ENCODE assay signal across 8 cellular contexts in the genomic region with DNA sequence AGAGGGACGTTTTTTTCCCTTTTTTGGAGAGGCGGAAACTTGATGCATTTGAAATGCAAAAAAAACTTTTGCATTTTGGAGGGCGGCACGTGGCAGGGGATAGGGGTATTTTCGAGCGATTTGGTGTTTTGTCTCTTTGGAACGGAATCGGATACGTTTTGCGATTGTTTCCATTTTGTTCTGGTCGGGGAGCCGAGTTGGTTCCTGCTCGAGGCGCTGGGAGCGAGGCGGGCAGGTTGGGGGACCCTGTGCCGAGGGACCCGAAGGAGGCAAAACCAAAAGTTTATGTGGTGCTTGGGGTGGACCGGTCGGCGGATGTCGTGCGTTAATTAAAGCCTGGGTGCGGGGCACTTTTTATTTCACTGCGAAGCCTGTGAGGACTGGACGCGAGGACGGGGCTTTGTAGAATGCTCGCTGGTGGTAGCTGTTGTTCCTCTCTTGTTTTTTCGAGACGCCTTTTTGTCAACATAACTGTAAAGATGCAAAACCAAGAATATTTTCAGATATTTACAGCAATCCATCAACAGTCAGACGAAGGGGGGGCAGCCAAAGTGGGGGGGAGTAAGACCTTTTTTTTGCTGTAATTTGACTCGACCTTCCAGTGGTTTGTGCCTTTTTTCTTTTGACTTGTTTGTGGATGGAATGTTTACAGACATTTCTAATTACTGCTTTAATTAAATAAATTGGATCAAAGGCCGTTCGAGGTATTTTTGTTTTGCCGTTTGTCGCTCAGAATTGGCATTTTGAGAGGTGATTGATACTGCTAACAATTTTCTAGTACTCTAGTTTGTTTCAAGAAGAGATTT. TPM values are rescaled to one million over a fixed set of nuclear protein-coding genes. Genes with fewer than 3 reads are reported as not detected.
DNase-seq lines count a peak whose midpoint lies in the region; ATAC-seq and TF ChIP-seq lines count a peak whose summit lies in the region.

No MANE protein-coding gene starts in this region.

- DNase-seq in NCI-H524 (lab: John Stamatoyannopoulos, UW): peak; percentile 12 to 50
- DNase-seq in NCI-H524 treated with DMSO at 0.1 percent for 48 hours (lab: John Stamatoyannopoulos, UW): no peak
- DNase-seq in NT2/D1 (ENCODE audit: low read depth, low spot score): peak; percentile 35
- DNase-seq in fibroblast of the aortic adventitia (ENCODE audit: low read depth): peak; percentile 51
- DNase-seq in neural crest cell (ENCODE audit: low read depth, low spot score): peak; percentile 37
- DNase-seq in tibial artery: peak; percentile 56 to 78

- peaks cover 58% of the 10 kb centered on the region for H3K36me3 Mint-ChIP-seq in activated T-helper 17 cell treated with anti-CD3 and anti-CD28 coated beads, Interleukin-2, amount 50 U/mL, for 72 hours (ENCODE audit: low read depth)
- peaks cover 18% of the 10 kb centered on the region for H3K36me3 Mint-ChIP-seq in neural crest cell (ENCODE audit: low read depth)

- ATAC-seq in HG02840 (IDR thresholded peaks at IDR 0.05; ENCODE audit: low FRiP score, unreplicated experiment): peak; percentile 2
- no peak for ATAC-seq in activated T-helper 17 cell treated with anti-CD3 and anti-CD28 coated beads, Interleukin-2, amount 50 U/mL, for 72 hours (replicated peaks)

- no peaks in the 10 kb centered on the region for H3K9me3 ChIP-seq in NT2/D1 (ENCODE audit: insufficient read depth, low read length)
- no peaks in the 10 kb centered on the region for H3K9me3 ChIP-seq in tibial artery

- peak overlapping the region; percentile 94 for H3K9ac ChIP-seq in NT2/D1 (ENCODE audit: insufficient read length, low read depth)

- no peaks in the 10 kb centered on the region for H3K27me3 Mint-ChIP-seq in activated T-helper 17 cell treated with anti-CD3 and anti-CD28 coated beads, Interleukin-2, amount 50 U/mL, for 72 hours
- H3K27me3 Mint-ChIP-seq in neural crest cell (ENCODE audit: low read depth): peaks cover 6% of the 10 kb centered on the region

- H3K36me3 ChIP-seq in NT2/D1 (ENCODE audit: insufficient read depth, insufficient read length, low read length) (peaks cover 37% of the 10 kb centered on the region), tibial artery (peaks cover 18 to 30% (median 22%) of the 10 kb centered on the region in 3 donors)

- intact Hi-C loops in tibial artery (cut with DNase I; ENCODE audit: low total_unique reads): loop anchor here (2.0 to 10.0 kb wide), 4 partner anchors 47 to 121 kb away; partner anchors contain the start of gene ACBD3

- TF ChIP-seq CTCF in fibroblast of the aortic adventitia (IDR thresholded peaks at IDR 0.05; ENCODE audit: insufficient read depth, low read length) (no peak), neural crest cell (conservative IDR thresholded peaks at IDR 0.05) (no peak), tibial artery (IDR thresholded peaks at IDR 0.05) (no peak)

- peak overlapping the region; percentile 99 for H3K27ac Mint-ChIP-seq in activated T-helper 17 cell treated with anti-CD3 and anti-CD28 coated beads, Interleukin-2, amount 50 U/mL, for 72 hours
- peak overlapping the region; percentile 100 for H3K27ac Mint-ChIP-seq in neural crest cell (ENCODE audit: unreplicated experiment)

- H3K27ac ChIP-seq in tibial artery: peak overlapping the region; percentile 96 to 99

- H3K4me1 ChIP-seq in NT2/D1 (ENCODE audit: insufficient read depth, insufficient read length): no peaks in the 10 kb centered on the region
- H3K4me1 ChIP-seq in tibial artery: peaks cover 2 to 50% (median 32%) of the 10 kb centered on the region in 4 donors

- H3K4me1 Mint-ChIP-seq in activated T-helper 17 cell treated with anti-CD3 and anti-CD28 coated beads, Interleukin-2, amount 50 U/mL, for 72 hours: peaks cover 35% of the 10 kb centered on the region
- peaks cover 43% of the 10 kb centered on the region for H3K4me1 Mint-ChIP-seq in neural crest cell

- peak overlapping the region; percentile 100 for H3K4me3 Mint-ChIP-seq in activated T-helper 17 cell treated with anti-CD3 and anti-CD28 coated beads, Interleukin-2, amount 50 U/mL, for 72 hours
- H3K4me3 Mint-ChIP-seq in neural crest cell: peak overlapping the region; percentile 99

- H3K27me3 ChIP-seq in NT2/D1 (ENCODE audit: insufficient read depth, insufficient read length) (no peaks in the 10 kb centered on the region), tibial artery (no peaks in the 10 kb centered on the region)

- H3K4me3 ChIP-seq in NT2/D1 (ENCODE audit: insufficient read length, low read depth): peak overlapping the region; percentile 91
- peak overlapping the region; percentile 86 for H3K4me3 ChIP-seq in fibroblast of the aortic adventitia (ENCODE audit: low read depth, low read length)
- H3K4me3 ChIP-seq in tibial artery: peak overlapping the region; percentile 81 to 88

- H3K9me3 Mint-ChIP-seq in activated T-helper 17 cell treated with anti-CD3 and anti-CD28 coated beads, Interleukin-2, amount 50 U/mL, for 72 hours: no peaks in the 10 kb centered on the region
- no peaks in the 10 kb centered on the region for H3K9me3 Mint-ChIP-seq in neural crest cell

RNA-seq across cellular contexts. Expression of gene H3-3A, which starts 1.0 kb away (rescaled TPM):
- total RNA-seq in activated T-helper 17 cell treated with anti-CD3 and anti-CD28 coated beads, Interleukin-2, amount 50 U/mL, for 72 hours: 100 to 1,000 TPM; 222 to 316 TPM
- total RNA-seq in fibroblast of the aortic adventitia (ENCODE audit: low replicate concordance): 56.7 and 164 TPM in 2 replicates
- 991 and 1,004 TPM in 2 replicates for total RNA-seq in neural crest cell
